Comparison of ENCODE assay signal across 20 cellular contexts in the genomic region with DNA sequence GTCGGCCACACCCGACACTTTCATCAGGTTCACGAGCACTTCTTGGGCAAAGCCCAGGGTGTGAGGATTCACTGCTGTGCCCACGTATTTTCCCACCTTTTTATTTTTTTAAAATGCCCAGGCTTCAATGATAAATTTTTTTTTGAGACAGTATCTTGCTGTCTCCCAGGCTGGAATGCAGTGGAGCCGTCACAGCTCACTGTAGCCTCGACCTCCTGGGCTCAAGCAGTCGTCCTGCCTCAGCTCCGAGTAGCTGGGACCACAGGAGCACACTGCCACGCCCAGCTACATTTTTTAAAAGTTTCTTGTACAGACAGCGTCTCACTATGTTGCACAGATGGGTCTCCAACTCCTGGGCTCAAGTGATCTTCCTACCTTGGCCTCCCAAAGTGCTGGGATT. TPM values are rescaled to one million over a fixed set of nuclear protein-coding genes. Genes with fewer than 3 reads are reported as not detected.
DNase-seq lines count a peak whose midpoint lies in the region; ATAC-seq and TF ChIP-seq lines count a peak whose summit lies in the region.
"Had no signal": no experiment of that assay in that cellular context is flagged by ENCODE, and none has a peak within 500 bp of the region (broad histone marks: within the 10 kb centered on the region; RNA-seq: fewer than 3 reads in every experiment).

No MANE protein-coding gene starts in this region.

- H3K36me3 ChIP-seq in WERI-Rb-1: peaks cover 32% of the 10 kb centered on the region

- peak; percentile 72 for DNase-seq in NCI-H2171 treated with DMSO at 0.1 percent for 48 hours (lab: John Stamatoyannopoulos, UW)
- no peak for DNase-seq in NCI-H2171 (lab: John Stamatoyannopoulos, UW)
- peak; percentile 50 to 75 for DNase-seq in NCI-H524 (lab: John Stamatoyannopoulos, UW)
- DNase-seq in WERI-Rb-1: peak; percentile 77
- DNase-seq in myocyte (ENCODE audit: low read depth): peak; percentile 30
- DNase-seq in dedifferentiated amniotic fluid mesenchymal stem cell (ENCODE audit: extremely low spot score): no peak
- DNase-seq in NCI-H1092 treated with DMSO at 0.1 percent for 48 hours (lab: John Stamatoyannopoulos, UW): no peak
- DNase-seq: 8988T; CD4-positive, alpha-beta memory T cell; DMS53; DND-41; EL; GOT3 had no signal

- no peak overlapping the region for H3K4me3 ChIP-seq in WERI-Rb-1 (ENCODE audit: low read depth, low read length)
- H3K4me3 ChIP-seq: BLaER1, GM12878 had no signal

- no peak for ATAC-seq in HG02588 (IDR thresholded peaks at IDR 0.05; ENCODE audit: unreplicated experiment)
- ATAC-seq: GM12878 had no signal

- no peaks in the 10 kb centered on the region for H3K27me3 ChIP-seq in WERI-Rb-1 (ENCODE audit: insufficient read depth, low read depth, severe bottlenecking)

- no peak for TF ChIP-seq CTCF in WERI-Rb-1 (IDR thresholded peaks at IDR 0.05; ENCODE audit: low read depth, low read length)

- H3K9me3 ChIP-seq in WERI-Rb-1 (ENCODE audit: severe bottlenecking): no peaks in the 10 kb centered on the region
- H3K9me3 ChIP-seq: BLaER1 had no signal

- H3K27ac ChIP-seq in WERI-Rb-1: peak overlapping the region; percentile 67
- H3K27ac ChIP-seq: BLaER1 had no signal

RNA-seq across cellular contexts. Expression of a gene that starts 17.8 kb away (rescaled TPM):
- total RNA-seq in myocyte: 29.1 and 60.3 TPM in 2 replicates
- polyA plus RNA-seq in myocyte (2012): 12.9 TPM
- total RNA-seq: CD4-positive, alpha-beta memory T cell; G401; H7 had no signal
- polyA plus RNA-seq: AG04450; CD14-positive monocyte; CD4-positive, alpha-beta memory T cell had no signal

RNA-seq across cellular contexts. Expression of a gene that starts 28.8 kb away (rescaled TPM):
- 30.2 and 41.8 TPM in 2 replicates for total RNA-seq in myocyte
- 14.7 TPM for polyA plus RNA-seq in myocyte (2012)

RNA-seq across cellular contexts. Expression of a gene that starts 29.0 kb away (rescaled TPM):
- total RNA-seq in myocyte: 37.4 and 53.4 TPM in 2 replicates
- 30.9 TPM for polyA plus RNA-seq in myocyte (2012)

RNA-seq across cellular contexts. Expression of a gene that starts 30.3 kb away (rescaled TPM):
- total RNA-seq in myocyte: 0.80 and 1.1 TPM in 2 replicates
- 0.26 TPM for polyA plus RNA-seq in myocyte (2012)
- total RNA-seq: CD4-positive, alpha-beta memory T cell had no signal
- polyA plus RNA-seq: CD14-positive monocyte; CD4-positive, alpha-beta memory T cell had no signal

RNA-seq across cellular contexts. Expression of a gene that starts 55.8 kb away (rescaled TPM):
- total RNA-seq in myocyte: 65.8 and 76.1 TPM in 2 replicates
- 5.2 TPM for polyA plus RNA-seq in myocyte (2012)
- total RNA-seq: GM12878 had no signal

Comparison
In these comparisons a context has a peak if more than half of its experiments do, and no peak if none do; other contexts are left out.
1. DNase-seq: peak in NCI-H2171 treated with DMSO at 0.1 percent for 48 hours (single experiment), NCI-H524 (2 of 2), WERI-Rb-1 (single experiment) and myocyte (single experiment); none in NCI-H2171 (single experiment), dedifferentiated amniotic fluid mesenchymal stem cell (single experiment) and NCI-H1092 treated with DMSO at 0.1 percent for 48 hours (single experiment).